ENCODE assay signal across 14 cellular contexts in the genomic region with DNA sequence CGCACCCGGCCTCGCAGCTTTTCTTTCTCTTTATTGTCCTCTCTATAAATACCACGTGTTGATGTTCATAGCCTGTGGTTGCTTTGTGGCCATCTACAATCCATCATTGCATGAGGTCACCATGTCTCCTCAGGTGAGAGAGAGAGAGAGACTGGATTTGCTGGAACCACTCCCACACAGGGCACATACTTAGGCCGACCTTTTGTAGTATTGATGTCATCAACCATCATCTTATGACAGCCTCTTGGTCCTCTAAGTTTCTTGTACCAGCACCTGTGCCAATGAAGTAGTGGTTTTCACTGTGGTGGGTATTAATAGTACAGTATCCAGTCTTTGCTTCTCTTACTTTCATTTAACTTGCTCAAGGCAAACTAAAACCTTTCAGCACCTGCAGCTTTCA. TPM values are rescaled to one million over a fixed set of nuclear protein-coding genes. Genes with fewer than 3 reads are reported as not detected.
DNase-seq lines count a peak whose midpoint lies in the region; ATAC-seq, FAIRE-seq and TF ChIP-seq lines count a peak whose summit lies in the region.
"Had no signal": no experiment of that assay in that cellular context is flagged by ENCODE, and none has a peak within 500 bp of the region (broad histone marks: within the 10 kb centered on the region; RNA-seq: fewer than 3 reads in every experiment).

No MANE protein-coding gene starts in this region.

- H2AK9ac ChIP-seq in IMR-90 (replicated peaks; ENCODE audit: low read depth, low read length, poor library complexity), result no peak overlapping the region

- H3K4me1 ChIP-seq in IMR-90 (ENCODE audit: control insufficient read depth, insufficient read depth, low read length) (no peaks in the 10 kb centered on the region; the same call in 1 of the 2 replicates), gastrocnemius medialis (peaks cover 0 to 5% of the 10 kb centered on the region in 2 donors)

- no CpG with 5 or more reads among the region's 5 CpGs for WGBS in IMR-90 (ENCODE audit: extremely low coverage in 2 of 2, insufficient read length in 1 of 2), 2 experiments

- no peak for TF ChIP-seq RAD21 in IMR-90 (IDR thresholded peaks at IDR 0.05; ENCODE audit: low read length)

- H3K36me3 Mint-ChIP-seq in effector memory CD8-positive, alpha-beta T cell (ENCODE audit: insufficient read depth), result no peaks in the 10 kb centered on the region

- ATAC-seq in activated CD4-positive, CD25-positive, alpha-beta regulatory T cell treated with anti-CD3 and anti-CD28 coated beads, Interleukin-2, amount 50 U/mL, for 24 hours, result peak; percentile 35 to 43
- ATAC-seq in IMR-90 (ENCODE audit: low read depth) (no peak), gastrocnemius medialis (peak; percentile 53 to 83), HG02970 (IDR thresholded peaks at IDR 0.05; ENCODE audit: low FRiP score, unreplicated experiment) (no peak)
- peak; percentile 68 for ATAC-seq in effector memory CD8-positive, alpha-beta T cell (replicated peaks)

- in situ Hi-C loops in IMR-90 (cut with MboI; ENCODE audit: low sequenced_read_pairs) (no loop called here), gastrocnemius medialis (cut with MboI; ENCODE audit: low sequenced_read_pairs in 4 of 4) (loop anchor here in 1 of 4 donors (5.0 kb wide), 1 partner anchor 62 kb away; no protein-coding TSS in a partner anchor)

- no peaks in the 10 kb centered on the region for H3K4me1 Mint-ChIP-seq in effector memory CD8-positive, alpha-beta T cell (ENCODE audit: low read depth in 2 of 2)

- CTCF ChIA-PET in IMR-90 (lab: Yijun Ruan, JAX), result no interaction called here

- no peak overlapping the region for H2BK5ac ChIP-seq in IMR-90 (ENCODE audit: low read depth, low read length, poor library complexity, severe bottlenecking)

- H2AFZ ChIP-seq in IMR-90 (replicated peaks; ENCODE audit: low read length, poor library complexity), result peak overlapping the region; percentile 63

- H2BK120ac ChIP-seq in IMR-90 (ENCODE audit: low read depth, low read length), result no peak overlapping the region

- H3K4me3 Mint-ChIP-seq in effector memory CD8-positive, alpha-beta T cell, result no peak overlapping the region

- no peak for DNase-seq in activated CD4-positive, CD25-positive, alpha-beta regulatory T cell (lab: John Stamatoyannopoulos, UW)
- peak; percentile 22 for DNase-seq in IMR-90
- no peak for DNase-seq in effector memory CD8-positive, alpha-beta T cell
- peak in 1 of 2 donors; percentile 51 for DNase-seq in gastrocnemius medialis
- no peak for DNase-seq in GM03348 (ENCODE audit: low spot score)
- DNase-seq in HTR-8/SVneo (ENCODE audit: insufficient read length, low spot score), result no peak
- DNase-seq: activated gamma-delta T cell treated with Interleukin-2 at 50 U/mL for 16 hours, NCI-H526 had no signal

- no peak overlapping the region for H3K14ac ChIP-seq in IMR-90 (replicated peaks; ENCODE audit: low read depth, low read length)

- no peak overlapping the region for H4K91ac ChIP-seq in IMR-90 (ENCODE audit: insufficient read depth, low read depth, low read length)

- H3K23ac ChIP-seq in IMR-90 (ENCODE audit: low read depth, low read length), result no peak overlapping the region

- no peak overlapping the region for H3K9ac ChIP-seq in IMR-90 (ENCODE audit: low read depth, low read length)

- H4K20me1 ChIP-seq in IMR-90 (ENCODE audit: insufficient read depth, low read length), result no peaks in the 10 kb centered on the region

- no peak overlapping the region for H3K56ac ChIP-seq in IMR-90 (ENCODE audit: extremely low read depth, insufficient read depth, low read length)

- BruUV-seq in IMR-90 (replicated peaks; lab: Mats Ljungman, UMichigan), result no TSS peak

- no peak overlapping the region for H4K8ac ChIP-seq in IMR-90 (ENCODE audit: low read depth in 2 of 2, low read length in 2 of 2)

- TF ChIP-seq POLR2A in IMR-90 (IDR thresholded peaks at IDR 0.05; ENCODE audit: low read depth, low read length), result no peak
- no peak for TF ChIP-seq POLR2A in gastrocnemius medialis (IDR thresholded peaks at IDR 0.05)

- intact Hi-C loops in IMR-90 (cut with micrococcal nuclease) (no loop called here), gastrocnemius medialis (cut with DNase I; ENCODE audit: low total_unique reads) (no loop called here)

- H3K4me2 ChIP-seq in IMR-90 (ENCODE audit: low read depth, low read length), result no peak overlapping the region

- H3K27me3 ChIP-seq in IMR-90 (ENCODE audit: control insufficient read depth, insufficient read depth, low read length), result 0 out of 2 replicates have a peak, but pooled peaks cover 3% of the 10 kb centered on the region
- H3K27me3 ChIP-seq in gastrocnemius medialis, result no peaks in the 10 kb centered on the region

- no peaks in the 10 kb centered on the region for H3K79me1 ChIP-seq in IMR-90 (ENCODE audit: low read depth in 1 of 2, low read length in 2 of 2)

- no peak overlapping the region for H2BK15ac ChIP-seq in IMR-90 (ENCODE audit: low read depth, low read length)

- no peak overlapping the region for H2BK20ac ChIP-seq in IMR-90 (ENCODE audit: low read depth, low read length)

- H2AK5ac ChIP-seq in IMR-90 (ENCODE audit: low read depth, low read length), result no peak overlapping the region

- H3K9me3 Mint-ChIP-seq in effector memory CD8-positive, alpha-beta T cell, result no peaks in the 10 kb centered on the region

- TF ChIP-seq CTCF in IMR-90 (conservative IDR thresholded peaks at IDR 0.05; ENCODE audit: low read depth, low read length) (no peak), gastrocnemius medialis (IDR thresholded peaks at IDR 0.05 in 4 of 5, conservative IDR thresholded peaks at IDR 0.05 in 1 of 5) (no peak)

- H3K18ac ChIP-seq in IMR-90 (ENCODE audit: low read depth, low read length), result no peak overlapping the region

- no peak overlapping the region for H3K4ac ChIP-seq in IMR-90 (ENCODE audit: low read depth, low read length)

- H3K9me3 ChIP-seq in IMR-90 (ENCODE audit: control insufficient read depth, insufficient read depth, low read length) (no peaks in the 10 kb centered on the region), gastrocnemius medialis (no peaks in the 10 kb centered on the region)

- H3K4me3 ChIP-seq in IMR-90 (ENCODE audit: insufficient read depth, low read depth, low read length) (no peak overlapping the region), gastrocnemius medialis (no peak overlapping the region)

- FAIRE-seq in HTR-8/SVneo (lab: Jason Lieb, UNC), result no peak
- FAIRE-seq: endothelial cell of umbilical vein, keratinocyte had no signal

- POLR2A ChIA-PET in IMR-90 (lab: Charles Lee; ENCODE audit: unreplicated experiment), result no interaction called here

- no peak overlapping the region for H4K5ac ChIP-seq in IMR-90 (ENCODE audit: low read depth, low read length)

- no peak overlapping the region for H3K27ac ChIP-seq in IMR-90 (ENCODE audit: insufficient read depth, low read length)
- peak overlapping the region; percentile 19 to 67 (median 55) for H3K27ac ChIP-seq in gastrocnemius medialis
- H3K27ac ChIP-seq: 22Rv1 had no signal

- dilution Hi-C loops in IMR-90 (cut with HindIII; ENCODE audit: low sequenced_read_pairs, unreplicated experiment), result no loop called here

- H3K9me1 ChIP-seq in IMR-90 (ENCODE audit: insufficient read depth, low read length), result no peaks in the 10 kb centered on the region; the same call in 1 of the 2 replicates

- no peaks in the 10 kb centered on the region for H3K27me3 Mint-ChIP-seq in effector memory CD8-positive, alpha-beta T cell

- H3K27ac Mint-ChIP-seq in effector memory CD8-positive, alpha-beta T cell, result no peak overlapping the region

- H3K36me3 ChIP-seq in IMR-90 (ENCODE audit: control insufficient read depth, insufficient read depth, low read length), result no peaks in the 10 kb centered on the region
- H3K36me3 ChIP-seq in gastrocnemius medialis, result no peaks in the 10 kb centered on the region

TF ChIP-seq in IMR-90, 13 proteins besides CTCF, POLR2A, EP300 and RAD21 (continues in another document):
- TF ChIP-seq CEBPB (IDR thresholded peaks at IDR 0.05; ENCODE audit: low read depth, low read length) (no peak), RCOR1 (IDR thresholded peaks at IDR 0.05; ENCODE audit: insufficient replicate concordance, low read length) (no peak), MAFK (IDR thresholded peaks at IDR 0.05; ENCODE audit: low read depth, low read length) (no peak), RFX5 (IDR thresholded peaks at IDR 0.05; ENCODE audit: low read depth, low read length) (no peak), NFE2L2 (IDR thresholded peaks at IDR 0.05; ENCODE audit: low read depth, low read length) (no peak), BHLHE40 (IDR thresholded peaks at IDR 0.05; ENCODE audit: low read depth, low read length) (no peak), SMC3 (IDR thresholded peaks at IDR 0.05; ENCODE audit: low read depth, low read length) (no peak), MXI1 (IDR thresholded peaks at IDR 0.05; ENCODE audit: borderline replicate concordance, low read depth, low read length) (no peak), FOS (IDR thresholded peaks at IDR 0.05; ENCODE audit: low read depth, low read length) (no peak)
- TF ChIP-seq, protein P1, sequence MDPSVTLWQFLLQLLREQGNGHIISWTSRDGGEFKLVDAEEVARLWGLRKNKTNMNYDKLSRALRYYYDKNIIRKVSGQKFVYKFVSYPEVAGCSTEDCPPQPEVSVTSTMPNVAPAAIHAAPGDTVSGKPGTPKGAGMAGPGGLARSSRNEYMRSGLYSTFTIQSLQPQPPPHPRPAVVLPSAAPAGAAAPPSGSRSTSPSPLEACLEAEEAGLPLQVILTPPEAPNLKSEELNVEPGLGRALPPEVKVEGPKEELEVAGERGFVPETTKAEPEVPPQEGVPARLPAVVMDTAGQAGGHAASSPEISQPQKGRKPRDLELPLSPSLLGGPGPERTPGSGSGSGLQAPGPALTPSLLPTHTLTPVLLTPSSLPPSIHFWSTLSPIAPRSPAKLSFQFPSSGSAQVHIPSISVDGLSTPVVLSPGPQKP (IDR thresholded peaks at IDR 0.05; ENCODE audit: borderline replicate concordance, low read depth, low read length), result no peak

RNA-seq across cellular contexts. Expression of gene P2RY6, which starts 22.8 kb away (rescaled TPM):
- total RNA-seq in IMR-90 (2012; rRNA removed), result under 0.01 TPM in 1 of 2 replicates, not detected in the other
- polyA plus RNA-seq in IMR-90 (2012; rRNA removed), result 0.37 and 0.44 TPM in 2 replicates
- 0.67 TPM in 1 of 2 replicates, not detected in the other for polyA plus RNA-seq in IMR-90 (2012; cell fraction: cytosol; rRNA removed)
- polyA plus RNA-seq in IMR-90 (2012; cell fraction: nucleus; rRNA removed; ENCODE audit: low replicate concordance), result 0.45 and 1.5 TPM in 2 replicates
- 1 to 10 TPM in 2 of 4 donors, under 1 TPM in 1, not detected in 1; 0.78 to 2.8 (median 1.1) TPM for total RNA-seq in gastrocnemius medialis
- total RNA-seq: endothelial cell of umbilical vein; T-helper 2 cell treated with Interferon-gamma antibody and Interleukin-4, amounts not matched to agents 100 ng/mL and 5 ng/mL, for 36 hours had no signal

RNA-seq across cellular contexts. Expression of gene P2RY2, which starts 31.2 kb away (rescaled TPM):
- not detected in 2 replicates for total RNA-seq in IMR-90 (2012; rRNA removed)
- polyA plus RNA-seq in IMR-90 (2012; rRNA removed), result 0.06 TPM in 1 of 2 replicates, not detected in the other
- 0.02 TPM in 1 of 2 replicates, not detected in the other for polyA plus RNA-seq in IMR-90 (2012; cell fraction: cytosol; rRNA removed)
- 0.07 TPM in 1 of 2 replicates, not detected in the other for polyA plus RNA-seq in IMR-90 (2012; cell fraction: nucleus; rRNA removed; ENCODE audit: low replicate concordance)
- 10 to 100 TPM; 21.8 to 52.6 (median 44.5) TPM for total RNA-seq in gastrocnemius medialis

RNA-seq across cellular contexts. Expression of gene ARHGEF17, which starts 58.8 kb away (rescaled TPM):
- 19.4 and 21.7 TPM in 2 replicates for total RNA-seq in IMR-90 (2012; rRNA removed)
- polyA plus RNA-seq in IMR-90 (2012; rRNA removed), result 97.7 and 128 TPM in 2 replicates
- 30.1 and 51.0 TPM in 2 replicates for polyA plus RNA-seq in IMR-90 (2012; cell fraction: cytosol; rRNA removed)
- 388 and 880 TPM in 2 replicates for polyA plus RNA-seq in IMR-90 (2012; cell fraction: nucleus; rRNA removed; ENCODE audit: low replicate concordance)
- total RNA-seq in gastrocnemius medialis, result 10 to 100 TPM in 3 of 4 donors, 1 to 10 TPM in 1; 8.9 to 16.9 (median 13.9) TPM

Comparison
In these comparisons a context has a peak if more than half of its experiments do, and no peak if none do; other contexts are left out.
1. ATAC-seq: peak in activated CD4-positive, CD25-positive, alpha-beta regulatory T cell treated with anti-CD3 and anti-CD28 coated beads, Interleukin-2, amount 50 U/mL, for 24 hours (2 of 2), effector memory CD8-positive, alpha-beta T cell (single experiment) and gastrocnemius medialis (2 of 2); none in IMR-90 (single experiment) and HG02970 (single experiment).
2. RNA of gene P2RY2, which starts 31.2 kb away (total RNA-seq): 21.8 to 52.6 TPM in gastrocnemius medialis; not detected in IMR-90; every median in the first group is over 10 times any median in the second.